Comparison of ENCODE assay signal across 1 cellular context in the genomic region with DNA sequence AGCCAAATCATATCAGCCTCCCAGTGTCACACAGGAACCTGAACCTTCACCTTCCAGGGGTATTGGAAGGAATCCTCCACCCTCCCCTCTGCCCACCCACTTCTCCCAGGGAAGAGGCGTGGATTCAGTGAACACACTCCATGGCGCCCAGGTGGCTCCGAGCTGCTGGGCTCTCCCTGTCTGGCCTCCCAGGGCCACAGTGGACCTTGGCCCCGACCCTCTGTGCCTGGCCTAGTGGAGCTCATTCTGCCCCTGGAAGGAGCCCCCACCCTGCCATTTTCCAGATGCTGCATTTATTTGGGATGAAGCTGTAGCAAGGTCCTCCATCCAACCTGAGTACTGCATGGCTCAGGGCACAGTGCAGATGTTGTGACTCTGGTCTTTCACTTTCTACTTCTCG.
TF ChIP-seq lines count a peak whose summit lies in the region.

No MANE protein-coding gene starts in this region.

TF ChIP-seq in SK-N-SH treated with all-trans-retinoic acid at 6 μM for 48 hours, 23 proteins besides CTCF, POLR2A, EP300 and RAD21:
- no peak for TF ChIP-seq TSHZ2 (CRISPR knock-in tag; IDR thresholded peaks at IDR 0.05)
- TF ChIP-seq, protein P1, sequence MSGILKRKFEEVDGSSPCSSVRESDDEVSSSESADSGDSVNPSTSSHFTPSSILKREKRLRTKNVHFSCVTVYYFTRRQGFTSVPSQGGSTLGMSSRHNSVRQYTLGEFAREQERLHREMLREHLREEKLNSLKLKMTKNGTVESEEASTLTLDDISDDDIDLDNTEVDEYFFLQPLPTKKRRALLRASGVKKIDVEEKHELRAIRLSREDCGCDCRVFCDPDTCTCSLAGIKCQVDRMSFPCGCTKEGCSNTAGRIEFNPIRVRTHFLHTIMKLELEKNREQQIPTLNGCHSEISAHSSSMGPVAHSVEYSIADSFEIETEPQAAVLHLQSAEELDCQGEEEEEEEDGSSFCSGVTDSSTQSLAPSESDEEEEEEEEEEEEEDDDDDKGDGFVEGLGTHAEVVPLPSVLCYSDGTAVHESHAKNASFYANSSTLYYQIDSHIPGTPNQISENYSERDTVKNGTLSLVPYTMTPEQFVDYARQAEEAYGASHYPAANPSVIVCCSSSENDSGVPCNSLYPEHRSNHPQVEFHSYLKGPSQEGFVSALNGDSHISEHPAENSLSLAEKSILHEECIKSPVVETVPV (CRISPR knock-in tag; IDR thresholded peaks at IDR 0.05) = no peak
- no peak for TF ChIP-seq ARNTL (CRISPR knock-in tag; IDR thresholded peaks at IDR 0.05; ENCODE audit: borderline replicate concordance, low read depth)
TF ChIP-seq in SK-N-SH treated with all-trans-retinoic acid at 6 μM for 48 hours: peak in this region for 0.
